8 cellular contexts compared by ENCODE assay signal in the genomic region with DNA sequence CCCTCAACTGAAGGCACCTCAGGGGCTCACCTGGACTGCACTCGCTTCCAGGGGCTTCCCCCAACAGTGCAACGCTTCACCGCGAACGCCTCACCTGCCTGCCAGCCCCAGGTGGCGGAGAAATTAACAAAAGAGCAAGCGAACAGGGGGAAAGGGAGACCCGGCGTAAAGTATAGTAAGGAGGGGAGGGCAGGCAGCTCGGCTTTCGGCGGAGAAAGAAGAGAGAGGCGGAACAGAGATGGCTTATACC. TPM values are rescaled to one million over a fixed set of nuclear protein-coding genes. Genes with fewer than 3 reads are reported as not detected.
A peak's percentile ranks its signal among the peaks of the same experiment; 100 is the strongest.
DNase-seq lines count a peak whose midpoint lies in the region; ATAC-seq and TF ChIP-seq lines count a peak whose summit lies in the region.

No MANE protein-coding gene starts in this region.

- H3K9me3 ChIP-seq in suprapubic skin: no peaks in the 10 kb centered on the region

- H3K4me3 ChIP-seq in suprapubic skin: peak overlapping the region; percentile 88

- no peak for TF ChIP-seq CTCF in suprapubic skin (IDR thresholded peaks at IDR 0.05)

- peaks cover 36% of the 10 kb centered on the region for H3K27me3 Mint-ChIP-seq in activated naive CD8-positive, alpha-beta T cell
- peaks cover 9 to 27% (median 21%) of the 10 kb centered on the region in 3 donors for H3K27me3 Mint-ChIP-seq in immature natural killer cell (ENCODE audit: low read depth in 3 of 3)

- peak overlapping the region; percentile 94 for H3K27ac ChIP-seq in suprapubic skin

- H3K9me3 Mint-ChIP-seq in activated naive CD8-positive, alpha-beta T cell (ENCODE audit: low read depth): no peaks in the 10 kb centered on the region
- H3K9me3 Mint-ChIP-seq in immature natural killer cell: peaks cover 3 to 34% (median 4%) of the 10 kb centered on the region in 6 donors

- TF ChIP-seq POLR2A in suprapubic skin (IDR thresholded peaks at IDR 0.05): no peak

- no peaks in the 10 kb centered on the region for H3K36me3 Mint-ChIP-seq in activated naive CD8-positive, alpha-beta T cell
- peaks cover 0 to 3% (median 0%) of the 10 kb centered on the region in 3 donors for H3K36me3 Mint-ChIP-seq in immature natural killer cell

- DNase-seq in immature natural killer cell: no peak
- DNase-seq in suprapubic skin (ENCODE audit: low spot score in 2 of 2): no peak
- DNase-seq in NCI-H1436 treated with DMSO at 0.1 percent for 48 hours (lab: John Stamatoyannopoulos, UW): no peak
- DNase-seq in NAMALWA (ENCODE audit: low spot score): no peak
- DNase-seq in NCI-H446 (lab: John Stamatoyannopoulos, UW): no peak

- H3K27me3 ChIP-seq in suprapubic skin: no peaks in the 10 kb centered on the region

- ATAC-seq in GM19025 (IDR thresholded peaks at IDR 0.05; ENCODE audit: low read depth, unreplicated experiment): peak; percentile 8
- peak; percentile 22 for ATAC-seq in HG03342 (IDR thresholded peaks at IDR 0.05; ENCODE audit: unreplicated experiment)

- WGBS in suprapubic skin: 0% methylated on average over 13 of the region's 13 CpGs

- peaks cover 18% of the 10 kb centered on the region for H3K4me1 ChIP-seq in suprapubic skin

- peak overlapping the region; percentile 93 for H3K4me3 Mint-ChIP-seq in activated naive CD8-positive, alpha-beta T cell
- H3K4me3 Mint-ChIP-seq in immature natural killer cell: peak overlapping the region; percentile 56 to 67 (median 64)

- no peaks in the 10 kb centered on the region for H3K36me3 ChIP-seq in suprapubic skin

- TF ChIP-seq EP300 in suprapubic skin (IDR thresholded peaks at IDR 0.05): no peak

- H3K4me1 Mint-ChIP-seq in activated naive CD8-positive, alpha-beta T cell (ENCODE audit: low read depth): peaks cover 28% of the 10 kb centered on the region
- H3K4me1 Mint-ChIP-seq in immature natural killer cell: peaks cover 7 to 15% of the 10 kb centered on the region in 2 donors

- peak overlapping the region; percentile 72 for H3K27ac Mint-ChIP-seq in activated naive CD8-positive, alpha-beta T cell
- no peak overlapping the region for H3K27ac Mint-ChIP-seq in immature natural killer cell

RNA-seq across cellular contexts. Expression of gene MB21D2, which starts 0.5 kb away (rescaled TPM):
- polyA plus RNA-seq in immature natural killer cell: under 1 TPM in 2 of 3 donors, not detected in 1; 0.07 to 0.53 TPM
- 10 to 100 TPM in 3 of 4 donors, 1 to 10 TPM in 1; 9.2 to 12.2 (median 10.7) TPM for total RNA-seq in suprapubic skin
